ENCODE assay signal across 10 cellular contexts in the genomic region with DNA sequence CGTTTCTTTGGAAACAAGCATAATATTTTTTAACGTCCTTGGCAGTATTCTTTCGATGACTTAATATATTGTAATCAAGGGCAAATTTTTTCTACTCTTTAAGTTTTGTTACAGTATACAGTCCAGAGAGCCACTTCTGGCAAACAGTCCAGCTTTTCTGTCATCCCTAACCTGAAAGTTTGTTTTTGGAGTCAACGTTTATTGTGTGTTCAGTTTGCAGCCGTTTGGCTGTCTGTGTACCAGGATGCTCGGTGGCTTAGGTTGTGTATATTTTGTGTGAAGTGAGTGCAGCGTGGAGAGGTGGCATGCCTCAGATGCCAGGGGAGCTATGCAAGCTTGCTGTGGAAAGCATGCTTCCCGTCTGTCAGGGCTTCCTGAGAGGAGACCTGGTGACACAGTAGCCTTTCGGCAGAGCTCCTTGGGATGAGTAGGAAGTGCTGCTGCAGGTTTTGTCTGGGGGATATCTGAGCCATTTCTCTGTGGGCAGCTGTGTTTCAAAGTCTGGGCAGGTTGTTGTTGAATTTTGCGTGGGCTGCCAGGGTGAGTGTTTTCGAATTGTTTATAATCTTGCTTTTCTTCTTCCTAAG. TPM values are rescaled to one million over a fixed set of nuclear protein-coding genes. Genes with fewer than 3 reads are reported as not detected.
DNase-seq lines count a peak whose midpoint lies in the region; TF ChIP-seq lines count a peak whose summit lies in the region.
"Had no signal": no experiment of that assay in that cellular context is flagged by ENCODE, and none has a peak within 500 bp of the region (broad histone marks: within the 10 kb centered on the region; RNA-seq: fewer than 3 reads in every experiment).

No MANE protein-coding gene starts in this region.

- CTCF ChIA-PET in GM10248 (lab: Yijun Ruan, JAX), result interaction anchor here (0.7 to 3.0 kb wide), 9 partner anchors 9 to 120 kb away, joined by 3 to 37 read pairs (median 7); no protein-coding TSS in a partner anchor

- POLR2A ChIA-PET in GM10248 (lab: Yijun Ruan, JAX), result no interaction called here

- DNase-seq in A172 (ENCODE audit: low spot score) (peak; percentile 14), SW 1271 (lab: John Stamatoyannopoulos, UW) (peak; percentile 24 to 61), fibroblast of the aortic adventitia (ENCODE audit: low read depth) (peak; percentile 75), myocyte (ENCODE audit: low read depth) (peak; percentile 18), NCI-H1105 (lab: John Stamatoyannopoulos, UW) (no peak), GM10248 (ENCODE audit: extremely low spot score) (no peak)
- DNase-seq in stimulated activated CD4-positive, alpha-beta T cell treated with anti-CD3 and anti-CD28 coated beads, Interleukin-12 subunit alpha, Interleukin-12 subunit beta, amount 100 ng/mL, for 4 hours, result no peak
- no peak for DNase-seq in activated CD4-positive, CD25-positive, alpha-beta regulatory T cell treated with anti-CD3 and anti-CD28 coated beads, Interleukin-2, amount 50 U/mL, for 72 hours
- DNase-seq: MV-4-11, RPMI8226 had no signal

- TF ChIP-seq CTCF in fibroblast of the aortic adventitia (IDR thresholded peaks at IDR 0.05; ENCODE audit: insufficient read depth, low read length) (no peak), GM10248 (IDR thresholded peaks at IDR 0.05; ENCODE audit: control extremely low read depth, extremely low read depth, low read depth, missing control alignments) (no peak)

- peak overlapping the region; percentile 53 for H3K4me3 ChIP-seq in fibroblast of the aortic adventitia (ENCODE audit: low read depth, low read length)

RNA-seq across cellular contexts. Expression of gene MAP3K20, which starts 14.7 kb away (rescaled TPM):
- total RNA-seq in A172 (2014; rRNA removed; shearing (Covaris generic)), result 43.2 and 51.4 TPM in 2 replicates
- total RNA-seq in fibroblast of the aortic adventitia (ENCODE audit: low replicate concordance) (53.1 and 68.2 TPM in 2 replicates), myocyte (28.5 and 39.9 TPM in 2 replicates)
- 13.5 TPM for polyA plus RNA-seq in myocyte (2012)

Comparison
In these comparisons a context has a peak if more than half of its experiments do, and no peak if none do; other contexts are left out.
1. DNase-seq: peak in A172 (single experiment), SW 1271 (2 of 2), fibroblast of the aortic adventitia (single experiment) and myocyte (single experiment); none in NCI-H1105 (single experiment), stimulated activated CD4-positive, alpha-beta T cell treated with anti-CD3 and anti-CD28 coated beads, Interleukin-12 subunit alpha, Interleukin-12 subunit beta, amount 100 ng/mL, for 4 hours (single experiment), activated CD4-positive, CD25-positive, alpha-beta regulatory T cell treated with anti-CD3 and anti-CD28 coated beads, Interleukin-2, amount 50 U/mL, for 72 hours (single experiment) and GM10248 (single experiment).